In genomic region chr2:3515438-3515837, GRCh38 we compare ENCODE assay signal across 1 cellular context.
TF ChIP-seq lines count a peak whose summit lies in the region.
"Not testable (repeated sequence)": the region's sequence is repeated elsewhere in the genome, so short reads cannot be mapped to it uniquely, and the experiment has no call there.

No MANE protein-coding gene starts in this region.

TF ChIP-seq in HepG2, 621 proteins besides CTCF, POLR2A, EP300 and RAD21:
- 0 out of 2 replicates have a peak, but pooled peaks have one; percentile 13 for TF ChIP-seq GATAD2A (CRISPR knock-in tag; IDR thresholded peaks at IDR 0.05)
- TF ChIP-seq CREM (IDR thresholded peaks at IDR 0.05), result peak; percentile 43; the same call in 1 of the 2 replicates
- TF ChIP-seq CREM (CRISPR knock-in tag; IDR thresholded peaks at IDR 0.05); SOX6 (IDR thresholded peaks at IDR 0.05); NR2F6 (CRISPR knock-in tag; IDR thresholded peaks at IDR 0.05); HNF4G (CRISPR knock-in tag; IDR thresholded peaks at IDR 0.05; ENCODE audit: borderline replicate concordance, low read depth): not testable (repeated sequence)
- peak; percentile 42; the same call in 1 of the 2 replicates for TF ChIP-seq SOX6 (CRISPR knock-in tag; IDR thresholded peaks at IDR 0.05)
- TF ChIP-seq NR2C2 (CRISPR knock-in tag; IDR thresholded peaks at IDR 0.05; ENCODE audit: borderline replicate concordance), result peak; percentile 18; the same call in 1 of the 2 replicates
- peak; percentile 40 for TF ChIP-seq HNF4A (CRISPR knock-in tag; IDR thresholded peaks at IDR 0.05)
- peak; percentile 66; the same call in 1 of the 2 replicates for TF ChIP-seq NCOR1 (IDR thresholded peaks at IDR 0.05; ENCODE audit: borderline replicate concordance, low read length)
- TF ChIP-seq ARID5B (CRISPR knock-in tag; IDR thresholded peaks at IDR 0.05), result peak; percentile 34; the same call in 1 of the 2 replicates
- 0 out of 2 replicates have a peak, but pooled peaks have one; percentile 18 for TF ChIP-seq NR2F6 (IDR thresholded peaks at IDR 0.05)
- TF ChIP-seq POGZ (CRISPR knock-in tag; IDR thresholded peaks at IDR 0.05), result peak; percentile 35; the same call in 1 of the 2 replicates
- TF ChIP-seq ZNF614 (CRISPR knock-in tag; IDR thresholded peaks at IDR 0.05; ENCODE audit: borderline replicate concordance), result peak; percentile 53; the same call in 1 of the 2 replicates
- TF ChIP-seq HNF4G (IDR thresholded peaks at IDR 0.05; ENCODE audit: borderline replicate concordance, low read depth, low read length), result 0 out of 2 replicates have a peak, but pooled peaks have one; percentile 30
- TF ChIP-seq PAXIP1 (CRISPR knock-in tag; conservative IDR thresholded peaks at IDR 0.05), result peak; percentile 43; the same call in 1 of the 2 replicates
